16 cellular contexts compared by ENCODE assay signal in genomic region chr15:63366451-63366850, GRCh38. TPM values are rescaled to one million over a fixed set of nuclear protein-coding genes. Genes with fewer than 3 reads are reported as not detected.
DNase-seq lines count a peak whose midpoint lies in the region; ATAC-seq, FAIRE-seq and TF ChIP-seq lines count a peak whose summit lies in the region.
"Had no signal": no experiment of that assay in that cellular context is flagged by ENCODE, and none has a peak within 500 bp of the region (broad histone marks: within the 10 kb centered on the region; RNA-seq: fewer than 3 reads in every experiment).

No MANE protein-coding gene starts in this region.

- no peak for ATAC-seq in GM18498 (IDR thresholded peaks at IDR 0.05; ENCODE audit: unreplicated experiment)
- ATAC-seq: GM23338, PC-3 had no signal

- H4K20me1 ChIP-seq in astrocyte (ENCODE audit: insufficient read depth, low read length): no peaks in the 10 kb centered on the region

- DNase-seq in EL (peak; percentile 23), astrocyte (ENCODE audit: low read depth) (peak; percentile 67), fibroblast of peridontal ligament (ENCODE audit: extremely low read depth) (peak; percentile 66), vagina (ENCODE audit: extremely low spot score in 2 of 2) (no peak)
- no peak for DNase-seq in activated CD4-positive, alpha-beta T cell treated with anti-CD3 and anti-CD28 coated beads, Interleukin-2, amount 50 U/mL, for 4 hours
- no peak for DNase-seq in stimulated activated naive CD4-positive, alpha-beta T cell treated with Interleukin-2 at 50 U/mL for 16 hours (lab: John Stamatoyannopoulos, UW)
- DNase-seq: COR-L47, KBM-7, NCI-H1092, NCI-H2107, NCI-H345, NCI-H526 treated with DMSO at 0.1 percent for 48 hours, PC-3 had no signal

- H3K79me2 ChIP-seq in astrocyte (ENCODE audit: insufficient read depth, low read length): no peaks in the 10 kb centered on the region

- peaks cover 29% of the 10 kb centered on the region for H3K27me3 Mint-ChIP-seq in astrocyte (ENCODE audit: low read depth, unreplicated experiment)

- no peak overlapping the region for H3K4me3 Mint-ChIP-seq in astrocyte (ENCODE audit: unreplicated experiment)
- H3K4me3 Mint-ChIP-seq: GM23338 had no signal

- intact Hi-C loops in vagina (cut with DNase I): no loop called here

- H3K4me1 Mint-ChIP-seq in astrocyte (ENCODE audit: low read depth, unreplicated experiment): no peaks in the 10 kb centered on the region

- peaks cover 3% of the 10 kb centered on the region for H3K36me3 ChIP-seq in astrocyte (ENCODE audit: insufficient read depth, low read length)
- H3K36me3 ChIP-seq in vagina: no peaks in the 10 kb centered on the region

- peaks cover 1% of the 10 kb centered on the region for H3K9me3 Mint-ChIP-seq in astrocyte (ENCODE audit: unreplicated experiment)
- H3K9me3 Mint-ChIP-seq: GM23338 had no signal

- H3K9me3 ChIP-seq in astrocyte (ENCODE audit: insufficient read depth, low read depth, low read length) (no peaks in the 10 kb centered on the region), vagina (no peaks in the 10 kb centered on the region)

- no peak overlapping the region for H3K9ac ChIP-seq in astrocyte (ENCODE audit: low read length)

- no peaks in the 10 kb centered on the region for H3K36me3 Mint-ChIP-seq in astrocyte (ENCODE audit: low read depth, unreplicated experiment)

- H3K27me3 ChIP-seq in astrocyte (ENCODE audit: insufficient read depth, low read length) (no peaks in the 10 kb centered on the region), vagina (no peaks in the 10 kb centered on the region)

- H3K4me2 ChIP-seq in astrocyte (ENCODE audit: low read length): no peak overlapping the region
- H3K4me2 ChIP-seq: GM23338 had no signal

- TF ChIP-seq CTCF in astrocyte (IDR thresholded peaks at IDR 0.05; ENCODE audit: insufficient read depth, low read depth, low read length) (no peak), vagina (IDR thresholded peaks at IDR 0.05) (no peak)

- H3K4me1 ChIP-seq in astrocyte (ENCODE audit: insufficient read depth, low read length) (peaks cover under 1% of the 10 kb centered on the region), vagina (peaks cover 44% of the 10 kb centered on the region)

- no peak for TF ChIP-seq POLR2A in vagina (IDR thresholded peaks at IDR 0.05)

- H3K27ac Mint-ChIP-seq in astrocyte (ENCODE audit: unreplicated experiment): no peak overlapping the region
- H3K27ac Mint-ChIP-seq: GM23338 had no signal

- H3K4me3 ChIP-seq in astrocyte (ENCODE audit: insufficient read depth, low read depth, low read length): no peak overlapping the region
- no peak overlapping the region for H3K4me3 ChIP-seq in vagina
- H3K4me3 ChIP-seq: GM23338 had no signal

- H2AFZ ChIP-seq in astrocyte (ENCODE audit: low read depth, low read length): no peak overlapping the region
- H2AFZ ChIP-seq: GM23338 had no signal

- H3K27ac ChIP-seq in astrocyte (ENCODE audit: low read depth, low read length): no peak overlapping the region
- H3K27ac ChIP-seq in vagina: peak overlapping the region; percentile 75
- H3K27ac ChIP-seq: HL-60 had no signal

- FAIRE-seq in astrocyte (lab: Jason Lieb, UNC): no peak

RNA-seq across cellular contexts. Expression of gene CA12, which starts 15.2 kb away (rescaled TPM):
- 0.54 and 0.70 TPM in 2 replicates for total RNA-seq in astrocyte
- 89.6 TPM for total RNA-seq in vagina

Comparison
In these comparisons a context has a peak if more than half of its experiments do, and no peak if none do; other contexts are left out.
1. DNase-seq: peak in EL (single experiment), astrocyte (single experiment) and fibroblast of peridontal ligament (single experiment); none in vagina (0 of 2), activated CD4-positive, alpha-beta T cell treated with anti-CD3 and anti-CD28 coated beads, Interleukin-2, amount 50 U/mL, for 4 hours (0 of 2) and stimulated activated naive CD4-positive, alpha-beta T cell treated with Interleukin-2 at 50 U/mL for 16 hours (single experiment).
2. RNA of gene CA12, which starts 15.2 kb away (total RNA-seq): 89.6 TPM in vagina (single experiment); 0.54 to 0.70 TPM in astrocyte; every median in the first group is over 10 times any median in the second.